1 cellular context compared by ENCODE assay signal in the genomic region with DNA sequence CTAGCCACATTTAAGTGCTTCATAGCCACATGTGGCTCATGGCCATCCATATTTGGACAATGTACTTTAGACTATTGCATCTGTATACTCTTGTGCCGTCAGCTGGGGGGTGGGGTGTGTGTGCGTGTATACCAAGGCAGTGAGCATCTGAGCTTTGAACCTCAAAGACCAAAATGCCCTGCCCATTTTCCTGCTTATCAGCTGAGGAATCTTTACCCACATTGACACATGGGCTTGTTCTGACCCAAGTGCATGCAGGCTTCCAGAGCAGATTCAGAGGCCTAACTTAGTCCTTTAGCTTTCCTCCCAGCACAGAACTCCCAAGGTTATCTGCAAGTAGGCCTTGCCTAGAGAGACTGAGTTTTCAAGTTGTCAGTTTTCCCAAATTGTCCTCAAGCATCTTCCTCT.
TF ChIP-seq lines count a peak whose summit lies in the region.

No MANE protein-coding gene starts in this region.

TF ChIP-seq in HepG2, 621 proteins besides CTCF, POLR2A, EP300 and RAD21 (continued from another document and continues in another):
- peak; percentile 63 for TF ChIP-seq ZNF18 (CRISPR knock-in tag; IDR thresholded peaks at IDR 0.05; ENCODE audit: insufficient replicate concordance)
- TF ChIP-seq SOX6 (IDR thresholded peaks at IDR 0.05): no peak
- peak; percentile 92 for TF ChIP-seq SOX6 (CRISPR knock-in tag; IDR thresholded peaks at IDR 0.05)
- no peak for TF ChIP-seq FOSL1 (CRISPR knock-in tag; IDR thresholded peaks at IDR 0.05; ENCODE audit: borderline replicate concordance)
- TF ChIP-seq TARDBP (CRISPR knock-in tag; IDR thresholded peaks at IDR 0.05): peak; percentile 96
- no peak for TF ChIP-seq SNRNP70 (IDR thresholded peaks at IDR 0.05; ENCODE audit: low read depth, low read length)
- peak; percentile 71; the same call in 1 of the 2 replicates for TF ChIP-seq NR2F2 (IDR thresholded peaks at IDR 0.05; ENCODE audit: borderline replicate concordance, low read depth)
- TF ChIP-seq NAIF1 (CRISPR knock-in tag; IDR thresholded peaks at IDR 0.05; ENCODE audit: borderline replicate concordance): no peak
- TF ChIP-seq ZBTB8A (CRISPR knock-in tag; IDR thresholded peaks at IDR 0.05; ENCODE audit: borderline replicate concordance, low read depth): no peak
- no peak for TF ChIP-seq NFKB2 (CRISPR knock-in tag; IDR thresholded peaks at IDR 0.05; ENCODE audit: borderline replicate concordance)
- TF ChIP-seq GZF1 (CRISPR knock-in tag; IDR thresholded peaks at IDR 0.05): no peak
- TF ChIP-seq ZNF841 (CRISPR knock-in tag; IDR thresholded peaks at IDR 0.05; ENCODE audit: borderline replicate concordance): no peak
- no peak for TF ChIP-seq KLF12 (CRISPR knock-in tag; IDR thresholded peaks at IDR 0.05; ENCODE audit: borderline replicate concordance)
- no peak for TF ChIP-seq RFX1 (IDR thresholded peaks at IDR 0.05)
- no peak for TF ChIP-seq ARID2 (CRISPR knock-in tag; IDR thresholded peaks at IDR 0.05; ENCODE audit: borderline replicate concordance)
- no peak for TF ChIP-seq PRDM4 (CRISPR knock-in tag; IDR thresholded peaks at IDR 0.05; ENCODE audit: borderline replicate concordance)
- no peak; the same call in 1 of the 2 replicates for TF ChIP-seq DR1 (CRISPR knock-in tag; IDR thresholded peaks at IDR 0.05)
- TF ChIP-seq ZNF768 (CRISPR knock-in tag; IDR thresholded peaks at IDR 0.05): no peak
- no peak for TF ChIP-seq JARID2 (CRISPR knock-in tag; IDR thresholded peaks at IDR 0.05; ENCODE audit: insufficient replicate concordance)
- peak; percentile 59 for TF ChIP-seq NFKBIZ (CRISPR knock-in tag; IDR thresholded peaks at IDR 0.05)
- no peak for TF ChIP-seq MTF1 (CRISPR knock-in tag; IDR thresholded peaks at IDR 0.05)
- peak; percentile 51; the same call in 1 of the 2 replicates for TF ChIP-seq ZNF232 (CRISPR knock-in tag; IDR thresholded peaks at IDR 0.05; ENCODE audit: borderline replicate concordance)
- peak; percentile 40; the same call in 1 of the 2 replicates for TF ChIP-seq GABPB1 (CRISPR knock-in tag; IDR thresholded peaks at IDR 0.05)
- TF ChIP-seq NFYB (CRISPR knock-in tag; IDR thresholded peaks at IDR 0.05): no peak
- peak; percentile 91 for TF ChIP-seq ASH2L (IDR thresholded peaks at IDR 0.05; ENCODE audit: insufficient read length, low read depth, low read length)
- TF ChIP-seq ZNF7 (CRISPR knock-in tag; IDR thresholded peaks at IDR 0.05): peak; percentile 30; the same call in 1 of the 2 replicates
- TF ChIP-seq DDIT3 (CRISPR knock-in tag; IDR thresholded peaks at IDR 0.05): no peak
- peak; percentile 56; the same call in 1 of the 2 replicates for TF ChIP-seq KDM3A (CRISPR knock-in tag; IDR thresholded peaks at IDR 0.05; ENCODE audit: low read depth)
- no peak for TF ChIP-seq ZNF891 (CRISPR knock-in tag; IDR thresholded peaks at IDR 0.05)
- no peak for TF ChIP-seq ZBTB7A (CRISPR knock-in tag; IDR thresholded peaks at IDR 0.05)
- TF ChIP-seq ZNF678 (CRISPR knock-in tag; IDR thresholded peaks at IDR 0.05): no peak
- no peak for TF ChIP-seq BORCS8-MEF2B (CRISPR knock-in tag; IDR thresholded peaks at IDR 0.05)
- TF ChIP-seq, protein P1, sequence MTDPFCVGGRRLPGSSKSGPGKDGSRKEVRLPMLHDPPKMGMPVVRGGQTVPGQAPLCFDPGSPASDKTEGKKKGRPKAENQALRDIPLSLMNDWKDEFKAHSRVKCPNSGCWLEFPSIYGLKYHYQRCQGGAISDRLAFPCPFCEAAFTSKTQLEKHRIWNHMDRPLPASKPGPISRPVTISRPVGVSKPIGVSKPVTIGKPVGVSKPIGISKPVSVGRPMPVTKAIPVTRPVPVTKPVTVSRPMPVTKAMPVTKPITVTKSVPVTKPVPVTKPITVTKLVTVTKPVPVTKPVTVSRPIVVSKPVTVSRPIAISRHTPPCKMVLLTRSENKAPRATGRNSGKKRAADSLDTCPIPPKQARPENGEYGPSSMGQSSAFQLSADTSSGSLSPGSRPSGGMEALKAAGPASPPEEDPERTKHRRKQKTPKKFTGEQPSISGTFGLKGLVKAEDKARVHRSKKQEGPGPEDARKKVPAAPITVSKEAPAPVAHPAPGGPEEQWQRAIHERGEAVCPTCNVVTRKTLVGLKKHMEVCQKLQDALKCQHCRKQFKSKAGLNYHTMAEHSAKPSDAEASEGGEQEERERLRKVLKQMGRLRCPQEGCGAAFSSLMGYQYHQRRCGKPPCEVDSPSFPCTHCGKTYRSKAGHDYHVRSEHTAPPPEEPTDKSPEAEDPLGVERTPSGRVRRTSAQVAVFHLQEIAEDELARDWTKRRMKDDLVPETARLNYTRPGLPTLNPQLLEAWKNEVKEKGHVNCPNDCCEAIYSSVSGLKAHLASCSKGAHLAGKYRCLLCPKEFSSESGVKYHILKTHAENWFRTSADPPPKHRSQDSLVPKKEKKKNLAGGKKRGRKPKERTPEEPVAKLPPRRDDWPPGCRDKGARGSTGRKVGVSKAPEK (CRISPR knock-in tag; IDR thresholded peaks at IDR 0.05; ENCODE audit: borderline replicate concordance): no peak
- no peak for TF ChIP-seq HMGA1 (CRISPR knock-in tag; conservative IDR thresholded peaks at IDR 0.05)
- TF ChIP-seq MED13 (CRISPR knock-in tag; IDR thresholded peaks at IDR 0.05): 0 out of 2 replicates have a peak, but pooled peaks have one; percentile 20
- peak; percentile 93 for TF ChIP-seq DMAP1 (CRISPR knock-in tag; IDR thresholded peaks at IDR 0.05)
- TF ChIP-seq ZNF33A (CRISPR knock-in tag; IDR thresholded peaks at IDR 0.05; ENCODE audit: borderline replicate concordance): no peak
- TF ChIP-seq MEF2D (CRISPR knock-in tag; IDR thresholded peaks at IDR 0.05): peak; percentile 89
- TF ChIP-seq TRIM24 (CRISPR knock-in tag; IDR thresholded peaks at IDR 0.05): peak; percentile 82
- no peak; the same call in 1 of the 2 replicates for TF ChIP-seq ZNF605 (CRISPR knock-in tag; IDR thresholded peaks at IDR 0.05)
- no peak for TF ChIP-seq SRY (CRISPR knock-in tag; IDR thresholded peaks at IDR 0.05)
- no peak for TF ChIP-seq CENPT (CRISPR knock-in tag; IDR thresholded peaks at IDR 0.05; ENCODE audit: low read depth)
- TF ChIP-seq, protein P2, sequence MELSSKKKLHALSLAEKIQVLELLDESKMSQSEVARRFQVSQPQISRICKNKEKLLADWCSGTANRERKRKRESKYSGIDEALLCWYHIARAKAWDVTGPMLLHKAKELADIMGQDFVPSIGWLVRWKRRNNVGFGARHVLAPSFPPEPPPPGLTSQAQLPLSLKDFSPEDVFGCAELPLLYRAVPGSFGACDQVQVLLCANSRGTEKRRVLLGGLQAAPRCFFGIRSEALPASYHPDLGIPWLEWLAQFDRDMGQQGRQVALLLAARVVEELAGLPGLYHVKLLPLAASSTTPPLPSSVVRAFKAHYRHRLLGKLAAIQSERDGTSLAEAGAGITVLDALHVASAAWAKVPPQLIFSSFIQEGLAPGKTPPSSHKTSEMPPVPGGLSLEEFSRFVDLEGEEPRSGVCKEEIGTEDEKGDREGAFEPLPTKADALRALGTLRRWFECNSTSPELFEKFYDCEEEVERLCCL (CRISPR knock-in tag; IDR thresholded peaks at IDR 0.05; ENCODE audit: borderline replicate concordance): no peak
- peak; percentile 62; the same call in 1 of the 2 replicates for TF ChIP-seq ZHX1 (CRISPR knock-in tag; IDR thresholded peaks at IDR 0.05; ENCODE audit: low read depth)
- TF ChIP-seq, protein P3, sequence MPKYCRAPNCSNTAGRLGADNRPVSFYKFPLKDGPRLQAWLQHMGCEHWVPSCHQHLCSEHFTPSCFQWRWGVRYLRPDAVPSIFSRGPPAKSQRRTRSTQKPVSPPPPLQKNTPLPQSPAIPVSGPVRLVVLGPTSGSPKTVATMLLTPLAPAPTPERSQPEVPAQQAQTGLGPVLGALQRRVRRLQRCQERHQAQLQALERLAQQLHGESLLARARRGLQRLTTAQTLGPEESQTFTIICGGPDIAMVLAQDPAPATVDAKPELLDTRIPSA (CRISPR knock-in tag; IDR thresholded peaks at IDR 0.05; ENCODE audit: borderline replicate concordance): no peak
- no peak for TF ChIP-seq ZNF335 (CRISPR knock-in tag; IDR thresholded peaks at IDR 0.05)
- no peak for TF ChIP-seq XBP1 (CRISPR knock-in tag; IDR thresholded peaks at IDR 0.05)
- TF ChIP-seq MAZ (IDR thresholded peaks at IDR 0.05; ENCODE audit: borderline replicate concordance, low read depth, low read length): 0 out of 2 replicates have a peak, but pooled peaks have one; percentile 61
- TF ChIP-seq MAZ (CRISPR knock-in tag; IDR thresholded peaks at IDR 0.05; ENCODE audit: low read depth): no peak
- TF ChIP-seq HNRNPL (IDR thresholded peaks at IDR 0.05; ENCODE audit: low read depth, low read length): no peak
- TF ChIP-seq JUN (CRISPR knock-in tag; IDR thresholded peaks at IDR 0.05): peak; percentile 71; the same call in 1 of the 2 replicates
- TF ChIP-seq CREB3 (CRISPR knock-in tag; IDR thresholded peaks at IDR 0.05): no peak
- TF ChIP-seq SMARCE1 (IDR thresholded peaks at IDR 0.05; ENCODE audit: borderline replicate concordance): no peak
- no peak for TF ChIP-seq RORA (CRISPR knock-in tag; IDR thresholded peaks at IDR 0.05)
- TF ChIP-seq RFX5 (IDR thresholded peaks at IDR 0.05; ENCODE audit: low read depth, low read length): 0 out of 2 replicates have a peak, but pooled peaks have one; percentile 22
- no peak for TF ChIP-seq ZNF34 (CRISPR knock-in tag; IDR thresholded peaks at IDR 0.05; ENCODE audit: borderline replicate concordance)
- peak; percentile 81 for TF ChIP-seq NFIC (IDR thresholded peaks at IDR 0.05; ENCODE audit: low read length)
- TF ChIP-seq ZNF614 (CRISPR knock-in tag; IDR thresholded peaks at IDR 0.05; ENCODE audit: borderline replicate concordance): peak; percentile 71; the same call in 1 of the 2 replicates
- no peak for TF ChIP-seq ZNF253 (CRISPR knock-in tag; IDR thresholded peaks at IDR 0.05; ENCODE audit: borderline replicate concordance)
- TF ChIP-seq GATAD2A (CRISPR knock-in tag; IDR thresholded peaks at IDR 0.05): peak; percentile 94
